In genomic region chr12:11762723-11763326, GRCh38 we compare ENCODE assay signal across 8 cellular contexts.
DNase-seq lines count a peak whose midpoint lies in the region; ATAC-seq, FAIRE-seq and TF ChIP-seq lines count a peak whose summit lies in the region.

No MANE protein-coding gene starts in this region.

- WGBS in small intestine, 3 donors = 71 to 85% (median 73%) methylated on average over 9 of the region's 9 CpGs

- no peak overlapping the region for H3K9ac ChIP-seq in rectal smooth muscle tissue (ENCODE audit: low read length)

- H3K36me3 Mint-ChIP-seq in activated T-helper 17 cell treated with anti-CD3 and anti-CD28 coated beads, Interleukin-2, amount 50 U/mL, for 72 hours (ENCODE audit: low read depth) = peaks cover 67% of the 10 kb centered on the region

- H3K4me1 Mint-ChIP-seq in activated T-helper 17 cell treated with anti-CD3 and anti-CD28 coated beads, Interleukin-2, amount 50 U/mL, for 72 hours = peaks cover 49% of the 10 kb centered on the region

- no peaks in the 10 kb centered on the region for H3K27me3 Mint-ChIP-seq in activated T-helper 17 cell treated with anti-CD3 and anti-CD28 coated beads, Interleukin-2, amount 50 U/mL, for 72 hours

- H3K36me3 ChIP-seq in rectal smooth muscle tissue (ENCODE audit: control insufficient read depth, insufficient read depth, low read length) (peaks cover 3% of the 10 kb centered on the region), small intestine (ENCODE audit: control insufficient read depth in 2 of 2, insufficient read depth in 2 of 2, low read length in 2 of 2) (no peaks in the 10 kb centered on the region)

- peak overlapping the region; percentile 73 for H3K27ac ChIP-seq in rectal smooth muscle tissue (ENCODE audit: low read depth, low read length)
- H3K27ac ChIP-seq in small intestine (ENCODE audit: low read depth in 1 of 2, low read length in 1 of 2) = peak overlapping the region in 1 of 2 donors; percentile 80

- peak overlapping the region; percentile 43 for H3K4me3 Mint-ChIP-seq in activated T-helper 17 cell treated with anti-CD3 and anti-CD28 coated beads, Interleukin-2, amount 50 U/mL, for 72 hours

- peak overlapping the region; percentile 60 for H3K27ac Mint-ChIP-seq in activated T-helper 17 cell treated with anti-CD3 and anti-CD28 coated beads, Interleukin-2, amount 50 U/mL, for 72 hours

- peak; percentile 42 for ATAC-seq in HG02642 (IDR thresholded peaks at IDR 0.05; ENCODE audit: poor library complexity, unreplicated experiment)
- peak; percentile 48 for ATAC-seq in activated T-helper 17 cell treated with anti-CD3 and anti-CD28 coated beads, Interleukin-2, amount 50 U/mL, for 72 hours (replicated peaks)
- ATAC-seq in GM21717 (IDR thresholded peaks at IDR 0.05; ENCODE audit: unreplicated experiment) = no peak

- peaks cover 66% of the 10 kb centered on the region for H3K4me1 ChIP-seq in rectal smooth muscle tissue (ENCODE audit: control insufficient read depth, insufficient read depth, low read length)
- H3K4me1 ChIP-seq in small intestine (ENCODE audit: control insufficient read depth in 2 of 2, insufficient read depth in 1 of 2, low read depth in 1 of 2, low read length in 1 of 2) = peaks cover 3 to 34% of the 10 kb centered on the region in 2 donors

- no peaks in the 10 kb centered on the region for H3K9me3 ChIP-seq in small intestine (ENCODE audit: control insufficient read depth, low read depth)

- DNase-seq in GM12892 (ENCODE audit: insufficient read length) (no peak), small intestine (no peak), globus pallidus (ENCODE audit: low spot score) (no peak)
- no peak for DNase-seq in activated CD8-positive, alpha-beta memory T cell treated with anti-CD3 and anti-CD28 coated beads, Interleukin-2, amount 50 U/mL, for 4 hours

- no peak overlapping the region for H3K4me3 ChIP-seq in rectal smooth muscle tissue (ENCODE audit: low read length)
- no peak overlapping the region for H3K4me3 ChIP-seq in small intestine (ENCODE audit: low read depth in 1 of 2, low read length in 2 of 2)

- TF ChIP-seq POLR2A in GM12892 (IDR thresholded peaks at IDR 0.05; ENCODE audit: low read depth, low read length) = peak; percentile 77

- no peaks in the 10 kb centered on the region for H3K27me3 ChIP-seq in rectal smooth muscle tissue (ENCODE audit: control insufficient read depth, insufficient read depth, low read length)
- no peaks in the 10 kb centered on the region for H3K27me3 ChIP-seq in small intestine (ENCODE audit: control insufficient read depth in 2 of 2, insufficient read depth in 2 of 2, low read length in 2 of 2)

- peak; percentile 86 for FAIRE-seq in GM12892 (lab: Jason Lieb, UNC)
- FAIRE-seq in small intestine (lab: Jason Lieb, UNC) = no peak

- no peaks in the 10 kb centered on the region for H3K9me3 Mint-ChIP-seq in activated T-helper 17 cell treated with anti-CD3 and anti-CD28 coated beads, Interleukin-2, amount 50 U/mL, for 72 hours
